In the genomic region with DNA sequence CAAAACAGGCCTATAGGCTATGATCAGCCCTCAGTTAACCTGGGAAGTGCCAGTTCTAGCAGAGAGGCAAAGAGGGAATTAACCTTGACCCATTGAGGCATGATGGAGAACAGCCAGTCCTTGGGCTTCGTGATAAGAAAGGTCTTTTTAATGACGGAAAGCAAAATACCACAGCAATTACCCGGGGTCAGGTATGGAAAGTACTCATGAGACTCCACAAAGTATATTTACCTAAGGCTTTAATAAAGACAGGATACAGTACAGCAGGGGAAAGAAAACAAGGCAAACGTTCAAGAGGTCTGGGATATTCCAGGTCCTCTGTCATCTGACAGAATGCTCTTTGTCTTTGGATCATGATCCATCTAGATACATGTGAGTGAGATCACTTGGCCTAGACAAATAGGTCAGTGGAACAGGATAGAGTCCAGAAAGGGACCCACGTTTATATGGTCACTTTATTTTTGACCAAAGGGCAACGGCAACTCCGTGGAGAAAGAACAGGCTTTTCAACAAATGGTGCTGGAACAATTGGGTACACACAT, we compare ENCODE assay signal across 12 cellular contexts. TPM values are rescaled to one million over a fixed set of nuclear protein-coding genes. Genes with fewer than 3 reads are reported as not detected.
DNase-seq lines count a peak whose midpoint lies in the region; ATAC-seq and TF ChIP-seq lines count a peak whose summit lies in the region.
"Had no signal": no experiment of that assay in that cellular context is flagged by ENCODE, and none has a peak within 500 bp of the region (broad histone marks: within the 10 kb centered on the region; RNA-seq: fewer than 3 reads in every experiment).

No MANE protein-coding gene starts in this region.

- H3K4me1 Mint-ChIP-seq in activated T-helper 17 cell treated with anti-CD3 and anti-CD28 coated beads, Interleukin-2, amount 50 U/mL, for 72 hours = peaks cover 37% of the 10 kb centered on the region

- TF ChIP-seq CTCF in right atrium auricular region (IDR thresholded peaks at IDR 0.05) (no peak), liver (IDR thresholded peaks at IDR 0.05; ENCODE audit: low read depth, low read length, missing input control) (no peak), GM13977 (IDR thresholded peaks at IDR 0.05; ENCODE audit: extremely low read depth, insufficient read depth, missing control alignments) (no peak)

- in situ Hi-C loops in GM13977 (cut with MboI; ENCODE audit: low pct_unique_long_range_greater_than_20kb, low sequenced_read_pairs, unreplicated experiment) = no loop called here

- H3K36me3 Mint-ChIP-seq in activated T-helper 17 cell treated with anti-CD3 and anti-CD28 coated beads, Interleukin-2, amount 50 U/mL, for 72 hours (ENCODE audit: low read depth) = no peaks in the 10 kb centered on the region

- TF ChIP-seq RAD21 in liver (IDR thresholded peaks at IDR 0.05) = peak; percentile 50 to 58

- H3K27ac ChIP-seq in right cardiac atrium (ENCODE audit: low read length) (no peak overlapping the region), right atrium auricular region (no peak overlapping the region), liver (ENCODE audit: low read depth in 1 of 2, low read length in 2 of 2) (peak overlapping the region; percentile 50 to 75)
- H3K27ac ChIP-seq: colonic mucosa had no signal

- H3K9ac ChIP-seq in liver (ENCODE audit: low read depth in 1 of 2, low read length in 2 of 2) = no peak overlapping the region

- no peak overlapping the region for H3K4me3 ChIP-seq in right cardiac atrium (ENCODE audit: low read length)
- no peak overlapping the region for H3K4me3 ChIP-seq in right atrium auricular region
- H3K4me3 ChIP-seq in liver (ENCODE audit: low read depth in 1 of 3, low read length in 3 of 3) = no peak overlapping the region
- H3K4me3 ChIP-seq: colonic mucosa had no signal

- H3K9me3 ChIP-seq in right cardiac atrium (ENCODE audit: control insufficient read depth, low read length) (no peaks in the 10 kb centered on the region), right atrium auricular region (no peaks in the 10 kb centered on the region), liver (ENCODE audit: control insufficient read depth in 4 of 4, low read length in 3 of 4) (no peaks in the 10 kb centered on the region)
- H3K9me3 ChIP-seq: colonic mucosa had no signal

- no peaks in the 10 kb centered on the region for H3K36me3 ChIP-seq in right atrium auricular region
- H3K36me3 ChIP-seq in liver (ENCODE audit: control insufficient read depth in 4 of 4, insufficient read depth in 3 of 4, low read depth in 1 of 4, low read length in 3 of 4) = no peaks in the 10 kb centered on the region
- H3K36me3 ChIP-seq: colonic mucosa had no signal

- ATAC-seq in right cardiac atrium (peak; percentile 33 to 58), HG03135 (IDR thresholded peaks at IDR 0.05; ENCODE audit: unreplicated experiment) (no peak), GM19452 (IDR thresholded peaks at IDR 0.05; ENCODE audit: unreplicated experiment) (no peak)
- ATAC-seq in activated T-helper 17 cell treated with anti-CD3 and anti-CD28 coated beads, Interleukin-2, amount 50 U/mL, for 72 hours (replicated peaks) = no peak

- no peaks in the 10 kb centered on the region for H3K27me3 ChIP-seq in right cardiac atrium (ENCODE audit: control insufficient read depth, insufficient read depth)
- H3K27me3 ChIP-seq in right atrium auricular region = no peaks in the 10 kb centered on the region
- no peaks in the 10 kb centered on the region for H3K27me3 ChIP-seq in liver (ENCODE audit: control insufficient read depth in 4 of 4, insufficient read depth in 4 of 4, low read length in 3 of 4)
- H3K27me3 ChIP-seq: colonic mucosa had no signal

- peak overlapping the region; percentile 82 for H3K27ac Mint-ChIP-seq in activated T-helper 17 cell treated with anti-CD3 and anti-CD28 coated beads, Interleukin-2, amount 50 U/mL, for 72 hours

- H3K27me3 Mint-ChIP-seq in activated T-helper 17 cell treated with anti-CD3 and anti-CD28 coated beads, Interleukin-2, amount 50 U/mL, for 72 hours = no peaks in the 10 kb centered on the region
- H3K27me3 Mint-ChIP-seq: activated T-cell treated with anti-CD3 and anti-CD28 coated beads, Interleukin-2, amount 50 U/mL, for 24 hours; B cell had no signal

- intact Hi-C loops in right cardiac atrium (cut with DNase I) = no loop called here

- peaks cover 5% of the 10 kb centered on the region for H3K4me1 ChIP-seq in right cardiac atrium (ENCODE audit: control insufficient read depth, insufficient read depth, low read length)
- H3K4me1 ChIP-seq in right atrium auricular region = peaks cover 0 to 17% of the 10 kb centered on the region in 2 donors
- H3K4me1 ChIP-seq in liver (ENCODE audit: control insufficient read depth in 4 of 4, insufficient read depth in 4 of 4, low read length in 3 of 4) = peaks cover 6 to 19% (median 10%) of the 10 kb centered on the region in 4 donors
- H3K4me1 ChIP-seq: colonic mucosa had no signal

- 49% methylated on average over 7 of the region's 7 CpGs for WGBS in right cardiac atrium
- 23% methylated on average over 7 of the region's 7 CpGs for WGBS in liver

- DNase-seq in right cardiac atrium (no peak), right atrium auricular region (ENCODE audit: low spot score) (no peak), GM13977 (ENCODE audit: low spot score) (no peak), GOT3 (lab: John Stamatoyannopoulos, UW) (no peak)
- DNase-seq: activated T-cell treated with anti-CD3 and anti-CD28 coated beads, Interleukin-2, amount 50 U/mL, for 24 hours; colonic mucosa; HCEC 1CT had no signal

- no peaks in the 10 kb centered on the region for H3K9me3 Mint-ChIP-seq in activated T-helper 17 cell treated with anti-CD3 and anti-CD28 coated beads, Interleukin-2, amount 50 U/mL, for 72 hours
- H3K9me3 Mint-ChIP-seq: activated T-cell treated with anti-CD3 and anti-CD28 coated beads, Interleukin-2, amount 50 U/mL, for 24 hours had no signal

- H3K4me3 Mint-ChIP-seq in activated T-helper 17 cell treated with anti-CD3 and anti-CD28 coated beads, Interleukin-2, amount 50 U/mL, for 72 hours = no peak overlapping the region
- H3K4me3 Mint-ChIP-seq: activated T-cell treated with anti-CD3 and anti-CD28 coated beads, Interleukin-2, amount 50 U/mL, for 24 hours; B cell had no signal

TF ChIP-seq in liver, 16 proteins besides CTCF, POLR2A, EP300 and RAD21 (continues in another document):
- no peak for TF ChIP-seq TAF1 (conservative IDR thresholded peaks at IDR 0.05)
- no peak for TF ChIP-seq GABPA (IDR thresholded peaks at IDR 0.05 in 1 of 2, conservative IDR thresholded peaks at IDR 0.05 in 1 of 2)
- TF ChIP-seq EGR1 (IDR thresholded peaks at IDR 0.05; ENCODE audit: low read depth in 2 of 2) = no peak
- TF ChIP-seq HNF4A (conservative IDR thresholded peaks at IDR 0.05) = peak; percentile 93 to 99
- TF ChIP-seq SP1 (IDR thresholded peaks at IDR 0.05) = peak; percentile 77
- TF ChIP-seq, protein P1, sequence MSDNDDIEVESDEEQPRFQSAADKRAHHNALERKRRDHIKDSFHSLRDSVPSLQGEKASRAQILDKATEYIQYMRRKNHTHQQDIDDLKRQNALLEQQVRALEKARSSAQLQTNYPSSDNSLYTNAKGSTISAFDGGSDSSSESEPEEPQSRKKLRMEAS (IDR thresholded peaks at IDR 0.05) = peak; percentile 72
- no peak for TF ChIP-seq NR2F2 (IDR thresholded peaks at IDR 0.05)
- TF ChIP-seq FOXA1 (IDR thresholded peaks at IDR 0.05) = peak; percentile 24
- TF ChIP-seq, protein P2, sequence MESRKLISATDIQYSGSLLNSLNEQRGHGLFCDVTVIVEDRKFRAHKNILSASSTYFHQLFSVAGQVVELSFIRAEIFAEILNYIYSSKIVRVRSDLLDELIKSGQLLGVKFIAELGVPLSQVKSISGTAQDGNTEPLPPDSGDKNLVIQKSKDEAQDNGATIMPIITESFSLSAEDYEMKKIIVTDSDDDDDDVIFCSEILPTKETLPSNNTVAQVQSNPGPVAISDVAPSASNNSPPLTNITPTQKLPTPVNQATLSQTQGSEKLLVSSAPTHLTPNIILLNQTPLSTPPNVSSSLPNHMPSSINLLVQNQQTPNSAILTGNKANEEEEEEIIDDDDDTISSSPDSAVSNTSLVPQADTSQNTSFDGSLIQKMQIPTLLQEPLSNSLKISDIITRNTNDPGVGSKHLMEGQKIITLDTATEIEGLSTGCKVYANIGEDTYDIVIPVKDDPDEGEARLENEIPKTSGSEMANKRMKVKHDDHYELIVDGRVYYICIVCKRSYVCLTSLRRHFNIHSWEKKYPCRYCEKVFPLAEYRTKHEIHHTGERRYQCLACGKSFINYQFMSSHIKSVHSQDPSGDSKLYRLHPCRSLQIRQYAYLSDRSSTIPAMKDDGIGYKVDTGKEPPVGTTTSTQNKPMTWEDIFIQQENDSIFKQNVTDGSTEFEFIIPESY (IDR thresholded peaks at IDR 0.05) = peak; percentile 63
- TF ChIP-seq, protein P3, sequence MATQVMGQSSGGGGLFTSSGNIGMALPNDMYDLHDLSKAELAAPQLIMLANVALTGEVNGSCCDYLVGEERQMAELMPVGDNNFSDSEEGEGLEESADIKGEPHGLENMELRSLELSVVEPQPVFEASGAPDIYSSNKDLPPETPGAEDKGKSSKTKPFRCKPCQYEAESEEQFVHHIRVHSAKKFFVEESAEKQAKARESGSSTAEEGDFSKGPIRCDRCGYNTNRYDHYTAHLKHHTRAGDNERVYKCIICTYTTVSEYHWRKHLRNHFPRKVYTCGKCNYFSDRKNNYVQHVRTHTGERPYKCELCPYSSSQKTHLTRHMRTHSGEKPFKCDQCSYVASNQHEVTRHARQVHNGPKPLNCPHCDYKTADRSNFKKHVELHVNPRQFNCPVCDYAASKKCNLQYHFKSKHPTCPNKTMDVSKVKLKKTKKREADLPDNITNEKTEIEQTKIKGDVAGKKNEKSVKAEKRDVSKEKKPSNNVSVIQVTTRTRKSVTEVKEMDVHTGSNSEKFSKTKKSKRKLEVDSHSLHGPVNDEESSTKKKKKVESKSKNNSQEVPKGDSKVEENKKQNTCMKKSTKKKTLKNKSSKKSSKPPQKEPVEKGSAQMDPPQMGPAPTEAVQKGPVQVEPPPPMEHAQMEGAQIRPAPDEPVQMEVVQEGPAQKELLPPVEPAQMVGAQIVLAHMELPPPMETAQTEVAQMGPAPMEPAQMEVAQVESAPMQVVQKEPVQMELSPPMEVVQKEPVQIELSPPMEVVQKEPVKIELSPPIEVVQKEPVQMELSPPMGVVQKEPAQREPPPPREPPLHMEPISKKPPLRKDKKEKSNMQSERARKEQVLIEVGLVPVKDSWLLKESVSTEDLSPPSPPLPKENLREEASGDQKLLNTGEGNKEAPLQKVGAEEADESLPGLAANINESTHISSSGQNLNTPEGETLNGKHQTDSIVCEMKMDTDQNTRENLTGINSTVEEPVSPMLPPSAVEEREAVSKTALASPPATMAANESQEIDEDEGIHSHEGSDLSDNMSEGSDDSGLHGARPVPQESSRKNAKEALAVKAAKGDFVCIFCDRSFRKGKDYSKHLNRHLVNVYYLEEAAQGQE (IDR thresholded peaks at IDR 0.05) = peak; percentile 33
- TF ChIP-seq HNF4G (IDR thresholded peaks at IDR 0.05) = peak; percentile 66
- TF ChIP-seq RXRA (IDR thresholded peaks at IDR 0.05) = peak; percentile 65 to 86

RNA-seq across cellular contexts. Expression of a gene that starts 52.2 kb away (rescaled TPM):
- 1 to 10 TPM; 4.9 to 7.9 (median 6.4) TPM for total RNA-seq in right cardiac atrium
- 2.6 TPM for polyA plus RNA-seq in right cardiac atrium
- 1 to 10 TPM; 2.3 to 3.8 TPM for total RNA-seq in right atrium auricular region
- 10 to 100 TPM; 16.8 to 31.5 TPM for total RNA-seq in activated T-helper 17 cell treated with anti-CD3 and anti-CD28 coated beads, Interleukin-2, amount 50 U/mL, for 72 hours
- total RNA-seq in liver = 10 to 100 TPM in 1 of 2 donors, 1 to 10 TPM in 1; 5.1 to 10.5 TPM
- 1 to 10 TPM; 3.4 to 6.4 TPM for polyA plus RNA-seq in liver

Comparison
In these comparisons a context has a peak if more than half of its experiments do, and no peak if none do; other contexts are left out.
1. ATAC-seq: peak in right cardiac atrium (2 of 2); none in activated T-helper 17 cell treated with anti-CD3 and anti-CD28 coated beads, Interleukin-2, amount 50 U/mL, for 72 hours (single experiment), HG03135 (single experiment) and GM19452 (single experiment).
2. H3K27ac ChIP-seq: peak in liver (2 of 2); none in right cardiac atrium (single experiment) and right atrium auricular region (0 of 2).